19 cellular contexts compared by ENCODE assay signal in the genomic region with DNA sequence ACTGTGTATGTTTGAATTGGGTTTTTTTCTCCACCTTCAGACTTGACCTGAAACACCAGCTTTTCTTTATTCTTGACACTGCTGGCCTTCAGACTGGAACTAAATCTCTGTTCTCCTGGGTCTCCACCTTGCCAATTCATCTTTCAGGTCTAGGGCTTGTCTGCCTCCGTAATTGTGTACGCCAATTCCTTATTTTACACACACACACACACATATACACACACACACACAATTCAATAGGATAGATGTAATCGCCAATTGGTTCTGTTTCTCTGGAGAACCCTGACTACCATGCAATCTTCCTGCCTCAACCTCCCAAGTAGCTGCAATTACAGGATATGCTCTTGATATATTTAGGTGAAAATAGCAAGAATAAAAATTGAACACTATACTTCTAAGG. TPM values are rescaled to one million over a fixed set of nuclear protein-coding genes. Genes with fewer than 3 reads are reported as not detected.
DNase-seq lines count a peak whose midpoint lies in the region; ATAC-seq and TF ChIP-seq lines count a peak whose summit lies in the region.
"Had no signal": no experiment of that assay in that cellular context is flagged by ENCODE, and none has a peak within 500 bp of the region (broad histone marks: within the 10 kb centered on the region; RNA-seq: fewer than 3 reads in every experiment).

No MANE protein-coding gene starts in this region.

- peaks cover 3% of the 10 kb centered on the region for H3K36me3 Mint-ChIP-seq in activated CD8-positive, alpha-beta memory T cell treated with anti-CD3 and anti-CD28 coated beads, Interleukin-2, amount 10 ng/mL, durations not matched to agents 7 days and 5 days
- peaks cover 0 to 3% (median 2%) of the 10 kb centered on the region in 3 donors for H3K36me3 Mint-ChIP-seq in CD8-positive, alpha-beta memory T cell
- no peaks in the 10 kb centered on the region for H3K36me3 Mint-ChIP-seq in activated T-helper 2 cell treated with anti-CD3 and anti-CD28 coated beads, Interferon-gamma antibody, Interleukin-2, Interleukin-4, amounts not matched to agents 10 μg/mL and 5 μg/mL and 100 μg/mL, durations not matched to agents 14 hours and 24 hours and 36 hours (ENCODE audit: low read depth)
- no peaks in the 10 kb centered on the region for H3K36me3 Mint-ChIP-seq in progenitor cell of endocrine pancreas (ENCODE audit: insufficient read depth)
- H3K36me3 Mint-ChIP-seq: brain had no signal

- CTCF ChIA-PET in activated CD8-positive, alpha-beta memory T cell treated with anti-CD3 and anti-CD28 coated beads, Interleukin-2, amount 10 ng/mL, durations not matched to agents 7 days and 5 days (lab: Charles Lee): interaction anchor here (0.6 to 2.7 kb wide), 7 partner anchors 34 to 321 kb away, joined by 3 to 23 read pairs (median 5); no protein-coding TSS in a partner anchor
- CTCF ChIA-PET in CD8-positive, alpha-beta memory T cell (lab: Charles Lee): interaction anchor here (1.0 to 3.3 kb wide), 4 partner anchors 34 to 117 kb away, joined by 3 to 16 read pairs (median 3); a partner anchor contains a TSS

- peaks cover 33% of the 10 kb centered on the region for H3K4me1 ChIP-seq in CD8-positive, alpha-beta memory T cell (ENCODE audit: insufficient read depth, low read length)

- no peaks in the 10 kb centered on the region for H3K36me3 ChIP-seq in CD8-positive, alpha-beta memory T cell (ENCODE audit: insufficient read depth, low read length)
- H3K36me3 ChIP-seq in H7 (replicated peaks; ENCODE audit: control insufficient read depth, insufficient read depth, low read length): no peaks in the 10 kb centered on the region
- H3K36me3 ChIP-seq: heart left ventricle had no signal

- no peak for TF ChIP-seq CTCF in progenitor cell of endocrine pancreas (IDR thresholded peaks at IDR 0.05; ENCODE audit: unreplicated experiment)

- H3K27ac ChIP-seq in CD8-positive, alpha-beta memory T cell (ENCODE audit: low read depth, low read length): no peak overlapping the region
- H3K27ac ChIP-seq: C4-2B, RWPE1, SK-N-MC had no signal

- H3K4me3 Mint-ChIP-seq in activated CD8-positive, alpha-beta memory T cell treated with anti-CD3 and anti-CD28 coated beads, Interleukin-2, amount 10 ng/mL, durations not matched to agents 7 days and 5 days: peak overlapping the region; percentile 5
- H3K4me3 Mint-ChIP-seq in CD8-positive, alpha-beta memory T cell: peak overlapping the region in 4 of 7 donors; percentile 1 to 66 (median 32)
- no peak overlapping the region for H3K4me3 Mint-ChIP-seq in activated T-helper 2 cell treated with anti-CD3 and anti-CD28 coated beads, Interferon-gamma antibody, Interleukin-2, Interleukin-4, amounts not matched to agents 10 μg/mL and 5 μg/mL and 100 μg/mL, durations not matched to agents 14 hours and 24 hours and 36 hours (ENCODE audit: low read depth)
- no peak overlapping the region for H3K4me3 Mint-ChIP-seq in progenitor cell of endocrine pancreas (ENCODE audit: low read depth)

- no peaks in the 10 kb centered on the region for H3K27me3 ChIP-seq in CD8-positive, alpha-beta memory T cell (ENCODE audit: insufficient read depth, low read length, poor library complexity, severe bottlenecking)
- H3K27me3 ChIP-seq in H7 (ENCODE audit: control insufficient read depth, insufficient read depth, low read length): no peaks in the 10 kb centered on the region
- H3K27me3 ChIP-seq: heart left ventricle had no signal

- no peak for ATAC-seq in activated CD8-positive, alpha-beta memory T cell treated with anti-CD3 and anti-CD28 coated beads, Interleukin-2, amount 10 ng/mL, durations not matched to agents 7 days and 5 days

- H3K9me3 ChIP-seq in CD8-positive, alpha-beta memory T cell (ENCODE audit: low read length): no peaks in the 10 kb centered on the region
- H3K9me3 ChIP-seq: heart left ventricle had no signal

- peaks cover 42% of the 10 kb centered on the region for H3K4me1 Mint-ChIP-seq in activated CD8-positive, alpha-beta memory T cell treated with anti-CD3 and anti-CD28 coated beads, Interleukin-2, amount 10 ng/mL, durations not matched to agents 7 days and 5 days
- peaks cover 27 to 51% (median 41%) of the 10 kb centered on the region in 3 donors for H3K4me1 Mint-ChIP-seq in CD8-positive, alpha-beta memory T cell
- peaks cover 41% of the 10 kb centered on the region for H3K4me1 Mint-ChIP-seq in activated T-helper 2 cell treated with anti-CD3 and anti-CD28 coated beads, Interferon-gamma antibody, Interleukin-2, Interleukin-4, amounts not matched to agents 10 μg/mL and 5 μg/mL and 100 μg/mL, durations not matched to agents 14 hours and 24 hours and 36 hours (ENCODE audit: low read depth)
- no peaks in the 10 kb centered on the region for H3K4me1 Mint-ChIP-seq in progenitor cell of endocrine pancreas (ENCODE audit: low read depth)

- H3K9me3 Mint-ChIP-seq in activated CD8-positive, alpha-beta memory T cell treated with anti-CD3 and anti-CD28 coated beads, Interleukin-2, amount 10 ng/mL, durations not matched to agents 7 days and 5 days (ENCODE audit: low read depth): no peaks in the 10 kb centered on the region
- H3K9me3 Mint-ChIP-seq in CD8-positive, alpha-beta memory T cell: no peaks in the 10 kb centered on the region
- H3K9me3 Mint-ChIP-seq in activated T-helper 2 cell treated with anti-CD3 and anti-CD28 coated beads, Interferon-gamma antibody, Interleukin-2, Interleukin-4, amounts not matched to agents 10 μg/mL and 5 μg/mL and 100 μg/mL, durations not matched to agents 14 hours and 24 hours and 36 hours: no peaks in the 10 kb centered on the region
- H3K9me3 Mint-ChIP-seq in progenitor cell of endocrine pancreas (ENCODE audit: low read depth): peaks cover 3% of the 10 kb centered on the region
- H3K9me3 Mint-ChIP-seq: activated B cell treated with CpG ODN at 0.5 μM for 24 hours had no signal

- H3K27ac Mint-ChIP-seq in activated CD8-positive, alpha-beta memory T cell treated with anti-CD3 and anti-CD28 coated beads, Interleukin-2, amount 10 ng/mL, durations not matched to agents 7 days and 5 days: peak overlapping the region; percentile 76
- H3K27ac Mint-ChIP-seq in CD8-positive, alpha-beta memory T cell: peak overlapping the region in 6 of 8 donors; percentile 51 to 95 (median 70)
- peak overlapping the region; percentile 18 for H3K27ac Mint-ChIP-seq in activated T-helper 2 cell treated with anti-CD3 and anti-CD28 coated beads, Interferon-gamma antibody, Interleukin-2, Interleukin-4, amounts not matched to agents 10 μg/mL and 5 μg/mL and 100 μg/mL, durations not matched to agents 14 hours and 24 hours and 36 hours
- peak overlapping the region; percentile 17 for H3K27ac Mint-ChIP-seq in progenitor cell of endocrine pancreas

- POLR2A ChIA-PET in CD8-positive, alpha-beta memory T cell (lab: Charles Lee): interaction anchor here (1.0 to 1.6 kb wide), 4 partner anchors 35 to 212 kb away, joined by 3 to 6 read pairs (median 4); no protein-coding TSS in a partner anchor

- peak overlapping the region; percentile 6 for H3K4me3 ChIP-seq in CD8-positive, alpha-beta memory T cell (ENCODE audit: low read length)
- H3K4me3 ChIP-seq in H7 (ENCODE audit: insufficient read depth, low read depth, low read length): no peak overlapping the region
- H3K4me3 ChIP-seq: heart left ventricle, SK-N-MC had no signal

- H3K27me3 Mint-ChIP-seq in activated CD8-positive, alpha-beta memory T cell treated with anti-CD3 and anti-CD28 coated beads, Interleukin-2, amount 10 ng/mL, durations not matched to agents 7 days and 5 days: no peaks in the 10 kb centered on the region
- no peaks in the 10 kb centered on the region for H3K27me3 Mint-ChIP-seq in CD8-positive, alpha-beta memory T cell
- no peaks in the 10 kb centered on the region for H3K27me3 Mint-ChIP-seq in activated T-helper 2 cell treated with anti-CD3 and anti-CD28 coated beads, Interferon-gamma antibody, Interleukin-2, Interleukin-4, amounts not matched to agents 10 μg/mL and 5 μg/mL and 100 μg/mL, durations not matched to agents 14 hours and 24 hours and 36 hours (ENCODE audit: low read depth)
- peaks cover 10% of the 10 kb centered on the region for H3K27me3 Mint-ChIP-seq in progenitor cell of endocrine pancreas
- H3K27me3 Mint-ChIP-seq: activated B cell treated with CpG ODN at 0.5 μM for 24 hours had no signal

- intact Hi-C loops in activated T-helper 2 cell treated with anti-CD3 and anti-CD28 coated beads, Interferon-gamma antibody, Interleukin-2, Interleukin-4, amounts not matched to agents 10 μg/mL and 5 μg/mL and 100 μg/mL, durations not matched to agents 14 hours and 24 hours and 36 hours (cut with micrococcal nuclease): loop anchor here (1.0 kb wide), 1 partner anchor 65 kb away; no protein-coding TSS in a partner anchor

- DNase-seq in activated CD8-positive, alpha-beta memory T cell treated with anti-CD3 and anti-CD28 coated beads, Interleukin-2, amount 10 ng/mL, durations not matched to agents 7 days and 5 days: no peak
- no peak for DNase-seq in activated CD8-positive, alpha-beta memory T cell treated with anti-CD3 and anti-CD28 coated beads for 24 hours
- DNase-seq in CD8-positive, alpha-beta memory T cell: no peak
- no peak for DNase-seq in activated T-helper 2 cell treated with anti-CD3 and anti-CD28 coated beads, Interferon-gamma antibody, Interleukin-2, Interleukin-4, amounts not matched to agents 10 μg/mL and 5 μg/mL and 100 μg/mL, durations not matched to agents 14 hours and 24 hours and 36 hours (ENCODE audit: low spot score)
- DNase-seq in progenitor cell of endocrine pancreas (ENCODE audit: low spot score, unreplicated experiment) (no peak), kidney tubule cell (ENCODE audit: low spot score) (no peak), H7 (no peak), NCI-H1436 (lab: John Stamatoyannopoulos, UW) (no peak)
- DNase-seq: left cardiac atrium, NCI-H1105 treated with DMSO at 0.1 percent for 48 hours, NCI-H2029 treated with DMSO at 0.1 percent for 48 hours, NCI-H2227 treated with DMSO at 0.1 percent for 48 hours, nucleus accumbens had no signal

RNA-seq across cellular contexts. Expression of a gene that starts 6.7 kb away (rescaled TPM):
- 10 to 100 TPM; 19.8 to 28.4 TPM for total RNA-seq in activated CD8-positive, alpha-beta memory T cell treated with anti-CD3 and anti-CD28 coated beads, Interleukin-2, amount 10 ng/mL, durations not matched to agents 7 days and 5 days
- total RNA-seq in CD8-positive, alpha-beta memory T cell: 10 to 100 TPM; 30.6 to 31.2 TPM
- polyA plus RNA-seq in CD8-positive, alpha-beta memory T cell: 43.7 TPM
- total RNA-seq in activated T-helper 2 cell treated with anti-CD3 and anti-CD28 coated beads, Interferon-gamma antibody, Interleukin-2, Interleukin-4, amounts not matched to agents 10 μg/mL and 5 μg/mL and 100 μg/mL, durations not matched to agents 14 hours and 24 hours and 36 hours: 24.4 TPM in 2 replicates
- total RNA-seq in progenitor cell of endocrine pancreas: 107 and 116 TPM in 2 replicates
- total RNA-seq in H7 (2014; rRNA removed; shearing (Covaris generic)): 194 and 200 TPM in 2 replicates

Comparison
In these comparisons a context has a peak if more than half of its experiments do, and no peak if none do; other contexts are left out.
1. H3K27ac Mint-ChIP-seq: peak in every context shown above with its lines; median percentile 76 in activated CD8-positive, alpha-beta memory T cell treated with anti-CD3 and anti-CD28 coated beads, Interleukin-2, amount 10 ng/mL, durations not matched to agents 7 days and 5 days; 70 in CD8-positive, alpha-beta memory T cell; 18 in activated T-helper 2 cell treated with anti-CD3 and anti-CD28 coated beads, Interferon-gamma antibody, Interleukin-2, Interleukin-4, amounts not matched to agents 10 μg/mL and 5 μg/mL and 100 μg/mL, durations not matched to agents 14 hours and 24 hours and 36 hours; 17 in progenitor cell of endocrine pancreas.
2. H3K4me3 Mint-ChIP-seq: peak in activated CD8-positive, alpha-beta memory T cell treated with anti-CD3 and anti-CD28 coated beads, Interleukin-2, amount 10 ng/mL, durations not matched to agents 7 days and 5 days (single experiment) and CD8-positive, alpha-beta memory T cell (4 of 7); none in activated T-helper 2 cell treated with anti-CD3 and anti-CD28 coated beads, Interferon-gamma antibody, Interleukin-2, Interleukin-4, amounts not matched to agents 10 μg/mL and 5 μg/mL and 100 μg/mL, durations not matched to agents 14 hours and 24 hours and 36 hours (single experiment) and progenitor cell of endocrine pancreas (single experiment).